8 cellular contexts compared by ENCODE assay signal in the genomic region with DNA sequence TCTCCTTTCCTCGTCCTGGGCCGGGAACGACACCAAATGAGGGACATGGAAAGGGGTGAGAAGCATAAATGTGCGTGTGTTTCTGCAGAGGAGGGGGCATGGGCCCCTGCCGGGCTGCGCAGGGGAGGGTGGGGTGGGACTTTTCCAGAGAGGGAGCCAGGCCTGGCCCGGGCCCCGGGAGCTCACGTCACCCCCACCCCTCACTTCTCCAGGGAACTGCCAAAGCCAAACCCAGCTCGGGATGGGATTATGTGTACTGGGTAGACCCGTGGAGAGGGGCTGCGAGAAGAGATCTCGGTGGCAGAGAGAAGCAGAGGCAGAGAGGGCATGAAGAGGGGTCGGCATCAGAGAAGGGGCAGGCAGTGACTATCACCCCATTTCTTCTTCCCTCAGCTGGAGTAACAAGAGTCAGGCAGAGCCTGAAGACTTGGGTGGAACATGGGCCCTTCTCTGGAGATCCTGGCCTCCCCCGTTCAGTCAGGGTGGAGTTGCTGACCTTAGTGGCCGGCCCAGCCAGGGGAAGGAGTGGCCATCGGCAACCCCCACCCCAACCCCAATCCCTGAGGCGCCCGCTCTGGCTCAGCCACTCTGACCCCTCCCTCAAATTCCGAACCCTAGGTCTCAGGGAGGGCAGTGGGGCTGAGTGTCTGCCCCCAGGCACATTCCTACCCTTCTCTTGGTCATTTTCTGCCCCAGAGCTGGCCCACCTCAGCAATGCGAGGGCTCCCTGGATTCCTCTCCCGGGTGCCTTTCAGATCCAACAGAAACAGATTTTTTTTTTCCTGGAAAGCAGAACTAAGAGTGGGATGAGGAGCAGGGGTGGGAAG. TPM values are rescaled to one million over a fixed set of nuclear protein-coding genes. Genes with fewer than 3 reads are reported as not detected.
DNase-seq lines count a peak whose midpoint lies in the region; ATAC-seq and TF ChIP-seq lines count a peak whose summit lies in the region.

No MANE protein-coding gene starts in this region.

- peaks cover 0 to 28% (median 10%) of the 10 kb centered on the region in 4 donors for H3K4me1 ChIP-seq in Peyer's patch
- H3K4me1 ChIP-seq in neutrophil (ENCODE audit: control insufficient read depth in 1 of 2, insufficient read depth in 1 of 2, low read depth in 1 of 2, low read length in 1 of 2): peaks cover 57 to 60% of the 10 kb centered on the region in 2 experiments

- peak overlapping the region; percentile 65 to 83 (median 76) for H3K27ac ChIP-seq in Peyer's patch
- peak overlapping the region; percentile 90 for H3K27ac ChIP-seq in neutrophil

- H3K4me3 ChIP-seq in BJ (ENCODE audit: low read depth, low read length) (peak overlapping the region; percentile 52; the same call in 1 of the 2 replicates), Peyer's patch (peak overlapping the region in 2 of 4 donors; percentile 61 to 69), fibroblast of the aortic adventitia (ENCODE audit: low read depth, low read length) (peak overlapping the region; percentile 69), neutrophil (ENCODE audit: low read depth in 1 of 2, low read length in 1 of 2) (peak overlapping the region; percentile 68 to 77)

- TF ChIP-seq CTCF in BJ (IDR thresholded peaks at IDR 0.05; ENCODE audit: insufficient read depth, low read depth, low read length) (no peak), Peyer's patch (IDR thresholded peaks at IDR 0.05) (no peak), fibroblast of the aortic adventitia (IDR thresholded peaks at IDR 0.05; ENCODE audit: insufficient read depth, low read length) (no peak), neutrophil (IDR thresholded peaks at IDR 0.05) (no peak)

- H3K36me3 ChIP-seq in BJ (ENCODE audit: control insufficient read depth, insufficient read depth, low read length) (no peaks in the 10 kb centered on the region), Peyer's patch (no peaks in the 10 kb centered on the region), neutrophil (peaks cover 14% of the 10 kb centered on the region)

- TF ChIP-seq POLR2A in Peyer's patch (IDR thresholded peaks at IDR 0.05): no peak

- no peaks in the 10 kb centered on the region for H3K9me3 ChIP-seq in Peyer's patch
- no peaks in the 10 kb centered on the region for H3K9me3 ChIP-seq in neutrophil

- H3K27me3 ChIP-seq in BJ (ENCODE audit: control insufficient read depth, insufficient read depth, low read length) (no peaks in the 10 kb centered on the region), Peyer's patch (no peaks in the 10 kb centered on the region), neutrophil (peaks cover 48% of the 10 kb centered on the region)

- CTCF ChIA-PET in BJ (lab: Yijun Ruan, JAX): interaction anchor here (0.6 to 6.2 kb wide), 7 partner anchors 9 to 98 kb away, joined by 3 to 43 read pairs (median 5); no protein-coding TSS in a partner anchor

- POLR2A ChIA-PET in BJ (lab: Charles Lee): interaction anchor here (0.7 kb wide), 1 partner anchor 64 kb away, joined by 4 read pairs; no protein-coding TSS in a partner anchor

- DNase-seq in BJ (ENCODE audit: low read depth): no peak
- peak in 1 of 3 donors; percentile 50 for DNase-seq in Peyer's patch
- peak; percentile 41 for DNase-seq in fibroblast of the aortic adventitia (ENCODE audit: low read depth)
- no peak for DNase-seq in NCI-H1694 treated with DMSO at 0.1 percent for 48 hours (lab: John Stamatoyannopoulos, UW)
- DNase-seq in stimulated activated CD4-positive, alpha-beta T cell treated with anti-CD3 and anti-CD28 coated beads, Interleukin-12 subunit alpha, Interleukin-12 subunit beta, amount 100 ng/mL, for 4 hours: no peak

- ATAC-seq in HG03196 (IDR thresholded peaks at IDR 0.05; ENCODE audit: unreplicated experiment) (no peak), GM18511 (IDR thresholded peaks at IDR 0.05; ENCODE audit: unreplicated experiment) (no peak)

RNA-seq across cellular contexts. Expression of gene ADAMTSL4, which starts 1.2 kb away (rescaled TPM):
- polyA plus RNA-seq in BJ (2011; rRNA removed): 6.1 and 8.6 TPM in 2 replicates
- 3.8 and 5.9 TPM in 2 replicates for polyA minus RNA-seq in BJ (2011; rRNA and poly(A)+ RNA removed)
- 10 to 100 TPM in 3 of 4 donors, 1 to 10 TPM in 1; 2.3 to 28.9 (median 15.3) TPM for total RNA-seq in Peyer's patch
- total RNA-seq in fibroblast of the aortic adventitia (ENCODE audit: low replicate concordance): 11.9 and 13.0 TPM in 2 replicates

RNA-seq across cellular contexts. Expression of gene MCL1, which starts 29.0 kb away (rescaled TPM):
- 45.4 and 80.5 TPM in 2 replicates for polyA plus RNA-seq in BJ (2011; rRNA removed)
- 69.5 and 71.5 TPM in 2 replicates for polyA minus RNA-seq in BJ (2011; rRNA and poly(A)+ RNA removed)
- total RNA-seq in Peyer's patch (100 to 1,000 TPM; 102 to 154 (median 140) TPM), fibroblast of the aortic adventitia (ENCODE audit: low replicate concordance) (130 and 212 TPM in 2 replicates)

RNA-seq across cellular contexts. Expression of gene FALEC, which starts 34.9 kb away (rescaled TPM):
- polyA plus RNA-seq in BJ (2011; rRNA removed): 0.17 TPM in 1 of 2 replicates, not detected in the other
- polyA minus RNA-seq in BJ (2011; rRNA and poly(A)+ RNA removed): not detected in 2 replicates
- not detected for total RNA-seq in Peyer's patch
- not detected in 2 replicates for total RNA-seq in fibroblast of the aortic adventitia (ENCODE audit: low replicate concordance)

RNA-seq across cellular contexts. Expression of gene ECM1, which starts 42.5 kb away (rescaled TPM):
- polyA plus RNA-seq in BJ (2011; rRNA removed): 108 and 204 TPM in 2 replicates
- 48.5 and 51.1 TPM in 2 replicates for polyA minus RNA-seq in BJ (2011; rRNA and poly(A)+ RNA removed)
- total RNA-seq in Peyer's patch: 10 to 100 TPM in 2 of 4 donors, 1 to 10 TPM in 2; 1.4 to 11.6 (median 9.6) TPM
- 8.0 and 45.2 TPM in 2 replicates for total RNA-seq in fibroblast of the aortic adventitia (ENCODE audit: low replicate concordance)
